Comparison of ENCODE assay signal across 17 cellular contexts in the genomic region with DNA sequence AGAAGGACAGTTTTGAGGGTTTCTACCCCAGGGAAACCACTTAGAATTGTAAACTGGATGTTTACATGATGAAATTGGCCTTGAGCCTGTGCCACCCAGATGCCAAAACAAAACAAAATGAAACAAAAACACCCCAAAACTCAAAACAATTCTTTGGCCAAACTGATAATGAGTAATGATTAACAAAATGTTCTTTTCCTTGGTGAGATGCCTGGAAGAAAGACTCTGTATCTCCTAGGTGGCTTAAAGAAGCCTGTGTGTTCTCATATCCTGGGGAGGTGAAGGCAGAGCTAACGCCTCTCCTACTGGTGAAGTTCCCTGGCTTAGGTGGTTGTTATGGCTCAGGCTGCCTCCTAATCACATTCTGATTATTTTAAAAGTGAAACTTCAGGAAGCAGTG.
"Had no signal": no experiment of that assay in that cellular context is flagged by ENCODE, and none has a peak within 500 bp of the region (broad histone marks: within the 10 kb centered on the region; RNA-seq: fewer than 3 reads in every experiment).

No MANE protein-coding gene starts in this region.

- H3K36me3 Mint-ChIP-seq: activated naive CD8-positive, alpha-beta T cell treated with anti-CD3 and anti-CD28 coated beads, Interleukin-2, amount 10 ng/mL, durations not matched to agents 7 days and 5 days; type B pancreatic cell had no signal

- H3K27me3 Mint-ChIP-seq: activated B cell treated with CpG ODN at 0.5 μM for 24 hours; activated CD4-positive, alpha-beta T cell treated with anti-CD3 and anti-CD28 coated beads, Interleukin-2, amount 10 ng/mL, durations not matched to agents 24 days and 14 days; activated naive CD8-positive, alpha-beta T cell treated with anti-CD3 and anti-CD28 coated beads, Interleukin-2, amount 10 ng/mL, durations not matched to agents 7 days and 5 days; effector memory CD8-positive, alpha-beta T cell had no signal

- H3K4me1 Mint-ChIP-seq: activated B cell treated with CpG ODN at 0.5 μM for 24 hours; activated CD4-positive, alpha-beta T cell treated with anti-CD3 and anti-CD28 coated beads, Interleukin-2, amount 10 ng/mL, durations not matched to agents 24 days and 14 days; neural crest cell had no signal

- H3K9me3 ChIP-seq: gastroesophageal sphincter had no signal

- H3K9me3 Mint-ChIP-seq: activated T-helper 1 cell treated with anti-CD3 and anti-CD28 coated beads, Interleukin-12 subunit alpha, Interleukin-12 subunit beta, Interleukin-2, Interleukin-4 antibody, amounts not matched to agents 30 ng/mL and 10 ng/mL and 1 ng/mL, durations not matched to agents 14 hours and 24 hours and 36 hours had no signal

- H3K27ac Mint-ChIP-seq: activated B cell treated with CpG ODN at 0.5 μM for 24 hours; activated CD4-positive, alpha-beta T cell treated with anti-CD3 and anti-CD28 coated beads, Interleukin-2, amount 10 ng/mL, durations not matched to agents 24 days and 14 days; activated naive CD8-positive, alpha-beta T cell treated with anti-CD3 and anti-CD28 coated beads, Interleukin-2, amount 10 ng/mL, durations not matched to agents 7 days and 5 days; activated T-helper 1 cell treated with anti-CD3 and anti-CD28 coated beads, Interleukin-12 subunit alpha, Interleukin-12 subunit beta, Interleukin-2, Interleukin-4 antibody, amounts not matched to agents 30 ng/mL and 10 ng/mL and 1 ng/mL, durations not matched to agents 14 hours and 24 hours and 36 hours; effector memory CD8-positive, alpha-beta T cell; type B pancreatic cell had no signal

- H3K4me1 ChIP-seq: gastroesophageal sphincter had no signal

- DNase-seq: activated B cell treated with CpG ODN at 0.5 μM for 24 hours; activated CD4-positive, alpha-beta T cell treated with anti-CD3 and anti-CD28 coated beads, Interleukin-2, amount 10 ng/mL, durations not matched to agents 24 days and 14 days; activated naive CD4-positive, alpha-beta T cell; activated naive CD8-positive, alpha-beta T cell treated with anti-CD3 and anti-CD28 coated beads, Interleukin-2, amount 10 ng/mL, durations not matched to agents 7 days and 5 days; anterior cingulate cortex; effector memory CD8-positive, alpha-beta T cell; stimulated activated CD4-positive, alpha-beta T cell treated with anti-CD3 and anti-CD28 coated beads, Interleukin-4, amount 100 ng/mL, for 4 hours; stimulated activated CD8-positive, alpha-beta memory T cell treated with anti-CD3 and anti-CD28 coated beads, Interleukin-4, amount 100 ng/mL, for 48 hours; stimulated activated naive CD8-positive, alpha-beta T cell treated with anti-CD3 and anti-CD28 coated beads, Interleukin-15, Interleukin-2, amounts not matched to agents 100 U/mL and 50 U/mL, for 24 hours; SW 1271 had no signal

- H3K27me3 ChIP-seq: gastroesophageal sphincter had no signal

- H3K36me3 ChIP-seq: gastroesophageal sphincter had no signal

- H3K27ac ChIP-seq: epithelial cell of prostate, gastroesophageal sphincter, skin epidermis had no signal

- H3K4me3 ChIP-seq: gastroesophageal sphincter, skin epidermis had no signal

- H3K4me3 Mint-ChIP-seq: activated B cell treated with CpG ODN at 0.5 μM for 24 hours; activated CD4-positive, alpha-beta T cell treated with anti-CD3 and anti-CD28 coated beads, Interleukin-2, amount 10 ng/mL, durations not matched to agents 24 days and 14 days; activated naive CD8-positive, alpha-beta T cell treated with anti-CD3 and anti-CD28 coated beads, Interleukin-2, amount 10 ng/mL, durations not matched to agents 7 days and 5 days; activated T-helper 1 cell treated with anti-CD3 and anti-CD28 coated beads, Interleukin-12 subunit alpha, Interleukin-12 subunit beta, Interleukin-2, Interleukin-4 antibody, amounts not matched to agents 30 ng/mL and 10 ng/mL and 1 ng/mL, durations not matched to agents 14 hours and 24 hours and 36 hours; effector memory CD8-positive, alpha-beta T cell; neural crest cell; type B pancreatic cell had no signal

- ATAC-seq: effector memory CD8-positive, alpha-beta T cell; gastroesophageal sphincter; left lobe of liver; stimulated activated naive CD8-positive, alpha-beta T cell treated with anti-CD3 and anti-CD28 coated beads, Interleukin-15, Interleukin-2, amounts not matched to agents 100 U/mL and 50 U/mL, for 24 hours had no signal
